In the genomic region with DNA sequence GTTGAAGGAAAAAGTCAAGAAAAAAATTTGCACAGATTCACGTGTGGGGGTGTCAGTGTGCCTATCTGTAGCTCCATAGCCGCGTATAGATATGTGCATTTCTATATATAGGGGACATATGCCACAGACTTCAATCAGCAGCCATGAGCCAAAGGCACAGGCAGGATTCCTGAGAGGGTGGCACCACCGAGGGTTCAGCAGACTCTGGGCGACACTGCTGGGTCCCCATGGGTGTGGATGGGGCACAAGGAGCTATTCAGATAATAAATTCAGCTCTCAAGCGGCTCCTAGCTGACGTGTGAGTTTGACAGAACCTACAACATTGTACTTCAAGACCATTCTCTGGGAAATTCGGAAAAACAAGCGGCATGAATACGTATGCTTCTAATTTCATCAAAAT, we compare ENCODE assay signal across 25 cellular contexts.
"Had no signal": no experiment of that assay in that cellular context is flagged by ENCODE, and none has a peak within 500 bp of the region (broad histone marks: within the 10 kb centered on the region; RNA-seq: fewer than 3 reads in every experiment).

No MANE protein-coding gene starts in this region.

- H3K27ac Mint-ChIP-seq: dendritic cell treated with granulocyte-macrophage colony-stimulating factor and Interleukin-4, amounts not matched to agents 40 ng/mL and 50 ng/mL, for 4 days; effector memory CD8-positive, alpha-beta T cell; endodermal cell had no signal

- H3K27me3 Mint-ChIP-seq: dendritic cell treated with granulocyte-macrophage colony-stimulating factor and Interleukin-4, amounts not matched to agents 40 ng/mL and 50 ng/mL, for 4 days; effector memory CD8-positive, alpha-beta T cell had no signal

- H3K4me3 ChIP-seq: colonic mucosa, coronary artery, dorsolateral prefrontal cortex, esophagus muscularis mucosa, esophagus squamous epithelium, gastrocnemius medialis, gastroesophageal sphincter, heart left ventricle, heart right ventricle had no signal

- H3K4me3 Mint-ChIP-seq: dendritic cell treated with granulocyte-macrophage colony-stimulating factor and Interleukin-4, amounts not matched to agents 40 ng/mL and 50 ng/mL, for 4 days; effector memory CD8-positive, alpha-beta T cell; endodermal cell had no signal

- H3K4me1 ChIP-seq: colonic mucosa, esophagus muscularis mucosa, esophagus squamous epithelium, foreskin keratinocyte, gastrocnemius medialis, gastroesophageal sphincter, heart left ventricle, heart right ventricle had no signal

- H3K9me3 ChIP-seq: colonic mucosa, esophagus muscularis mucosa, esophagus squamous epithelium, gastrocnemius medialis, gastroesophageal sphincter, heart left ventricle, heart right ventricle had no signal

- H3K36me3 ChIP-seq: colonic mucosa, esophagus muscularis mucosa, esophagus squamous epithelium, gastrocnemius medialis, gastroesophageal sphincter, heart left ventricle, heart right ventricle had no signal

- H3K27me3 ChIP-seq: colonic mucosa, foreskin keratinocyte, gastrocnemius medialis, heart left ventricle had no signal

- H3K27ac ChIP-seq: colonic mucosa, coronary artery, epithelial cell of prostate, esophagus muscularis mucosa, esophagus squamous epithelium, foreskin keratinocyte, gastrocnemius medialis, gastroesophageal sphincter, heart left ventricle, heart right ventricle had no signal

- H3K9me3 Mint-ChIP-seq: dendritic cell treated with granulocyte-macrophage colony-stimulating factor and Interleukin-4, amounts not matched to agents 40 ng/mL and 50 ng/mL, for 4 days; endodermal cell had no signal

- ATAC-seq: effector memory CD8-positive, alpha-beta T cell; esophagus mucosa; foreskin keratinocyte; gastrocnemius medialis; gastroesophageal sphincter; heart left ventricle; heart right ventricle had no signal

- DNase-seq: colonic mucosa; cortex of kidney; dermis blood vessel endothelial cell; effector CD4-positive, alpha-beta T cell; effector CD8-positive, alpha-beta T cell; effector memory CD4-positive, alpha-beta T cell; effector memory CD8-positive, alpha-beta T cell; endodermal cell; erythroblast; esophagus squamous epithelium; foreskin fibroblast; foreskin keratinocyte; foreskin melanocyte; gastrocnemius medialis; glutamatergic neuron; head of caudate nucleus; heart left ventricle; heart right ventricle had no signal
